Comparison of ENCODE assay signal across 14 cellular contexts in the genomic region with DNA sequence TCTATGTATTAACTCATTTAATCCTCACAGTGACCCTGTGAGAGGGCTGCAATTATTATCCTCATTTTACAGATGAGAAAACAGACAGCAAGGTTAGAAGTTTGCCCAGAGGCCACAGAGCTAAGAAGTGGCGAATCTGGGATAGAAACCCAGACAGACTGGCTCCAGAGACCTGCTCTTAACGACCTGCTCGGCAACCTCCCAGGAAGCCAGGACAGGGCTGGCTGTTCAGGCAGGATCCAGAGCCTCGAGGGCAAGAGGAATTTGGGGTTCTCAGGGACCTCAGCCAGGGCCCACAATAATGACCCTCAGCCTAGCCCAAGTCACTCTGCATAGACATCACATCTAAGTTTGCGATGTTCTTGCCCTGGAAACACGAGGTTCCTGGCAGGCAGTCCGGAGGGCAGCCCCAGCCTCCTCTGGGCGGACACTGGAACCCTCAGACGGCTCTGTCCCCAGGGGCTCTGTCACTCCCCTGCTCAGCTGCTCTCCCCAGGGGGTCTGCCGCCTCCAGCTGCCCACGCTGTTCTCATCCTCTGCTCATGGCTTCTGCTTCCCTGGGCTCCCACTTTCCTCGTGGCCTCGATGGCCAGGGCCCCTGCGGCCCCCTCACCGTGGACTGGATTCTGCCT.
"Had no signal": no experiment of that assay in that cellular context is flagged by ENCODE, and none has a peak within 500 bp of the region (broad histone marks: within the 10 kb centered on the region; RNA-seq: fewer than 3 reads in every experiment).

No MANE protein-coding gene starts in this region.

- H3K4me3 ChIP-seq: right atrium auricular region, smooth muscle cell, tibial artery had no signal

- H3K9ac ChIP-seq: parathyroid adenoma had no signal

- H3K4me2 ChIP-seq: smooth muscle cell had no signal

- H3K9me3 ChIP-seq: right atrium auricular region, tibial artery had no signal

- H3K27me3 ChIP-seq: right atrium auricular region had no signal

- H3K4me1 ChIP-seq: parathyroid adenoma, right atrium auricular region, tibial artery had no signal

- DNase-seq: activated CD4-positive, alpha-beta T cell treated with anti-CD3 and anti-CD28 coated beads, Interleukin-2, amount 50 U/mL, for 4 hours; activated CD8-positive, alpha-beta memory T cell treated with anti-CD3 and anti-CD28 coated beads, Interleukin-2, amount 10 ng/mL, durations not matched to agents 7 days and 5 days; activated effector memory CD4-positive, alpha-beta T cell treated with anti-CD3 and anti-CD28 coated beads, Interleukin-2, amount 50 U/mL, for 16 hours; activated T-cell treated with anti-CD3 and anti-CD28 coated beads, Interleukin-2, amount 50 U/mL, for 4 hours; amniotic stem cell; cortex of kidney; effector CD8-positive, alpha-beta T cell; kidney; tibial artery had no signal

- H2AFZ ChIP-seq: parathyroid adenoma had no signal

- H3K27ac ChIP-seq: parathyroid adenoma, right atrium auricular region, tibial artery had no signal

- ATAC-seq: activated CD4-positive, CD25-positive, alpha-beta regulatory T cell treated with anti-CD3 and anti-CD28 coated beads, Interleukin-2, amount 50 U/mL, for 24 hours; activated CD8-positive, alpha-beta memory T cell treated with anti-CD3 and anti-CD28 coated beads, Interleukin-2, amount 10 ng/mL, durations not matched to agents 7 days and 5 days; activated naive CD4-positive, alpha-beta T cell treated with anti-CD3 and anti-CD28 coated beads, Interleukin-2, amount 50 U/mL, for 72 hours; activated T-cell treated with anti-CD3 and anti-CD28 coated beads, Interleukin-2, amount 50 U/mL, for 4 hours had no signal

- H3K36me3 ChIP-seq: right atrium auricular region, tibial artery had no signal
